Comparison of ENCODE assay signal across 22 cellular contexts in genomic region chr6:168217216-168217879, GRCh38.
"Had no signal": no experiment of that assay in that cellular context is flagged by ENCODE, and none has a peak within 500 bp of the region (broad histone marks: within the 10 kb centered on the region; RNA-seq: fewer than 3 reads in every experiment).

No MANE protein-coding gene starts in this region.

- H3K9me3 ChIP-seq: adrenal gland, ovary, right lobe of liver, testis, upper lobe of right lung had no signal

- H3K27me3 ChIP-seq: adrenal gland, ovary, right lobe of liver, testis, upper lobe of right lung had no signal

- ATAC-seq: activated CD8-positive, alpha-beta T cell treated with anti-CD3 and anti-CD28 coated beads for 36 hours; effector memory CD8-positive, alpha-beta T cell; left colon; right lobe of liver; SK-N-SH treated with all-trans-retinoic acid at 6 μM for 48 hours; stimulated activated memory B cell treated with anti-CD40 and anti-IgM and Interleukin-4, amounts not matched to agents 10 μg/mL and 1 μg/mL and 100 μg/mL, for 72 hours; upper lobe of right lung had no signal

- H3K27ac ChIP-seq: ovary, right lobe of liver, testis, upper lobe of right lung had no signal

- H3K4me3 ChIP-seq: adrenal gland, lung, ovary, right lobe of liver, testis had no signal

- H3K4me1 ChIP-seq: adrenal gland, testis, upper lobe of right lung had no signal

- DNase-seq: activated CD4-positive, alpha-beta T cell treated with anti-CD3 and anti-CD28 coated beads, Interleukin-2, amount 10 ng/mL, durations not matched to agents 24 days and 14 days; activated CD8-positive, alpha-beta memory T cell treated with anti-CD3 and anti-CD28 coated beads, Interleukin-2, amount 50 U/mL, for 4 hours; activated CD8-positive, alpha-beta T cell treated with anti-CD3 and anti-CD28 coated beads for 36 hours; activated effector memory CD4-positive, alpha-beta T cell treated with Interleukin-2 at 50 U/mL for 16 hours; activated naive CD4-positive, alpha-beta T cell treated with anti-CD3 and anti-CD28 coated beads, Interleukin-2, amount 50 U/mL, for 16 hours; activated T-cell treated with anti-CD3 and anti-CD28 coated beads, Interleukin-2, amount 50 U/mL, for 48 hours; effector memory CD8-positive, alpha-beta T cell; foreskin fibroblast; hippocampal formation; left colon; nephron progenitor cell; ovary; right lobe of liver; stimulated activated CD4-positive, alpha-beta T cell treated with anti-CD3 and anti-CD28 coated beads, Interleukin-4, amount 100 ng/mL, for 4 hours; T-helper 1 cell; T-helper 9 cell; testis; upper lobe of right lung had no signal

- H3K36me3 ChIP-seq: adrenal gland, ovary, right lobe of liver, upper lobe of right lung had no signal
